Comparison of ENCODE assay signal across 29 cellular contexts in genomic region chr18:80076379-80076778, GRCh38.
"Had no signal": no experiment of that assay in that cellular context is flagged by ENCODE, and none has a peak within 500 bp of the region (broad histone marks: within the 10 kb centered on the region; RNA-seq: fewer than 3 reads in every experiment).

No MANE protein-coding gene starts in this region.

- H3K36me3 ChIP-seq: ascending aorta, cardiac muscle cell had no signal

- DNase-seq: activated B cell treated with CpG ODN at 0.5 μM for 24 hours; activated CD4-positive, alpha-beta memory T cell treated with anti-CD3 and anti-CD28 coated beads, Interleukin-2, amount 10 ng/mL, durations not matched to agents 7 days and 5 days; activated CD4-positive, alpha-beta T cell treated with anti-CD3 and anti-CD28 coated beads for 1 hour; activated CD4-positive, alpha-beta T cell treated with anti-CD3 and anti-CD28 coated beads for 36 hours; activated CD4-positive, alpha-beta T cell treated with anti-CD3 and anti-CD28 coated beads for 48 hours; activated CD4-positive, alpha-beta T cell treated with anti-CD3 and anti-CD28 coated beads, Interleukin-2, amount 10 ng/mL, durations not matched to agents 7 days and 5 days; activated CD4-positive, alpha-beta T cell treated with anti-CD3 and anti-CD28 coated beads, Interleukin-2, amount 50 U/mL, for 48 hours; activated CD8-positive, alpha-beta memory T cell treated with anti-CD3 and anti-CD28 coated beads for 24 hours; activated CD8-positive, alpha-beta memory T cell treated with anti-CD3 and anti-CD28 coated beads, Interleukin-2, amount 10 ng/mL, durations not matched to agents 7 days and 5 days; activated CD8-positive, alpha-beta memory T cell treated with anti-CD3 and anti-CD28 coated beads, Interleukin-2, amount 50 U/mL, for 48 hours; activated CD8-positive, alpha-beta T cell treated with anti-CD3 and anti-CD28 coated beads, Interleukin-2, amount 10 ng/mL, durations not matched to agents 7 days and 5 days; activated effector memory CD4-positive, alpha-beta T cell treated with Interleukin-2 at 50 U/mL for 16 hours; activated gamma-delta T cell; activated naive CD4-positive, alpha-beta T cell treated with anti-CD3 and anti-CD28 coated beads, Interleukin-2, amount 10 ng/mL, durations not matched to agents 7 days and 5 days; activated naive CD4-positive, alpha-beta T cell treated with Interleukin-2 at 50 U/mL for 16 hours; activated naive CD8-positive, alpha-beta T cell treated with anti-CD3 and anti-CD28 coated beads, Interleukin-2, amount 10 ng/mL, durations not matched to agents 7 days and 5 days; activated naive CD8-positive, alpha-beta T cell treated with anti-CD3 and anti-CD28 coated beads, Interleukin-2, amount 50 U/mL, for 24 hours; activated T-cell treated with anti-CD3 and anti-CD28 coated beads, Interleukin-2, amount 50 U/mL, for 24 hours; activated T-cell treated with anti-CD3 and anti-CD28 coated beads, Interleukin-2, amount 50 U/mL, for 48 hours; amygdala; anterior cingulate cortex; caudate nucleus; cerebellar nuclear complex; T-helper 1 cell; T-helper 2 cell; T-helper 9 cell had no signal

- H3K27ac ChIP-seq: ascending aorta, cardiac muscle cell, VCaP had no signal

- H3K27me3 ChIP-seq: ascending aorta, cardiac muscle cell had no signal

- H3K4me3 ChIP-seq: ascending aorta, cardiac muscle cell had no signal

- H3K4me1 ChIP-seq: ascending aorta had no signal

- H3K9me3 ChIP-seq: ascending aorta had no signal
